1 cellular context compared by ENCODE assay signal in the genomic region with DNA sequence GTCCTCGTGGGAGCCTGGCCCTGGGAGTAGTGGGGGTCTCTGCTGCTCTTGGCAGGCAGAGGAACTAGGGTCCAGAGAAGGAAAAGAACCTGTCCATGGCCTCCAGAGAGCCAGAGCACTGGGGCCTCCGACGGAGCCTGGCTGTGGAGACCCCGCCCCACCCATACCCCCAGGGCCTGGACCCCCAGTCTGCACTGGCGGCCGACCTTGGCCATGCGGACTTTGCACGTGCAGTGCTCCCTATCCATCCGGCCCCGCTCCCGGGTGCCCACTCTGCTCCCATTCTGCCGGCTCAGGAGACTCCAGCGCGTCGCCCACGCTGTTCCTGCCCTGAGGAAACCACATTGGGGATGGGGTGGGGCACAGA.
TF ChIP-seq lines count a peak whose summit lies in the region.

No MANE protein-coding gene starts in this region.

TF ChIP-seq in GM23338, 12 proteins besides CTCF, POLR2A, EP300 and RAD21 (continued from another document):
- no peak for TF ChIP-seq ETS1 (IDR thresholded peaks at IDR 0.05)
- TF ChIP-seq JUNB (IDR thresholded peaks at IDR 0.05; ENCODE audit: unreplicated experiment), result no peak
- TF ChIP-seq, protein P1, sequence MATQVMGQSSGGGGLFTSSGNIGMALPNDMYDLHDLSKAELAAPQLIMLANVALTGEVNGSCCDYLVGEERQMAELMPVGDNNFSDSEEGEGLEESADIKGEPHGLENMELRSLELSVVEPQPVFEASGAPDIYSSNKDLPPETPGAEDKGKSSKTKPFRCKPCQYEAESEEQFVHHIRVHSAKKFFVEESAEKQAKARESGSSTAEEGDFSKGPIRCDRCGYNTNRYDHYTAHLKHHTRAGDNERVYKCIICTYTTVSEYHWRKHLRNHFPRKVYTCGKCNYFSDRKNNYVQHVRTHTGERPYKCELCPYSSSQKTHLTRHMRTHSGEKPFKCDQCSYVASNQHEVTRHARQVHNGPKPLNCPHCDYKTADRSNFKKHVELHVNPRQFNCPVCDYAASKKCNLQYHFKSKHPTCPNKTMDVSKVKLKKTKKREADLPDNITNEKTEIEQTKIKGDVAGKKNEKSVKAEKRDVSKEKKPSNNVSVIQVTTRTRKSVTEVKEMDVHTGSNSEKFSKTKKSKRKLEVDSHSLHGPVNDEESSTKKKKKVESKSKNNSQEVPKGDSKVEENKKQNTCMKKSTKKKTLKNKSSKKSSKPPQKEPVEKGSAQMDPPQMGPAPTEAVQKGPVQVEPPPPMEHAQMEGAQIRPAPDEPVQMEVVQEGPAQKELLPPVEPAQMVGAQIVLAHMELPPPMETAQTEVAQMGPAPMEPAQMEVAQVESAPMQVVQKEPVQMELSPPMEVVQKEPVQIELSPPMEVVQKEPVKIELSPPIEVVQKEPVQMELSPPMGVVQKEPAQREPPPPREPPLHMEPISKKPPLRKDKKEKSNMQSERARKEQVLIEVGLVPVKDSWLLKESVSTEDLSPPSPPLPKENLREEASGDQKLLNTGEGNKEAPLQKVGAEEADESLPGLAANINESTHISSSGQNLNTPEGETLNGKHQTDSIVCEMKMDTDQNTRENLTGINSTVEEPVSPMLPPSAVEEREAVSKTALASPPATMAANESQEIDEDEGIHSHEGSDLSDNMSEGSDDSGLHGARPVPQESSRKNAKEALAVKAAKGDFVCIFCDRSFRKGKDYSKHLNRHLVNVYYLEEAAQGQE (IDR thresholded peaks at IDR 0.05; ENCODE audit: unreplicated experiment), result no peak
- TF ChIP-seq POLR2AphosphoS5 (IDR thresholded peaks at IDR 0.05; ENCODE audit: low read depth), result no peak
- no peak for TF ChIP-seq EZH2phosphoT487 (IDR thresholded peaks at IDR 0.05; ENCODE audit: unreplicated experiment)
- no peak for TF ChIP-seq STAT1 (IDR thresholded peaks at IDR 0.05; ENCODE audit: unreplicated experiment)
- no peak for TF ChIP-seq CREB1 (CRISPR knock-in tag; IDR thresholded peaks at IDR 0.05; ENCODE audit: low read depth)
- TF ChIP-seq ZNF114 (CRISPR knock-in tag; IDR thresholded peaks at IDR 0.05), result no peak
- TF ChIP-seq NANOG (IDR thresholded peaks at IDR 0.05; ENCODE audit: borderline replicate concordance), result no peak
- TF ChIP-seq ZNF331 (CRISPR knock-in tag; IDR thresholded peaks at IDR 0.05; ENCODE audit: low read depth), result no peak
